In the genomic region with DNA sequence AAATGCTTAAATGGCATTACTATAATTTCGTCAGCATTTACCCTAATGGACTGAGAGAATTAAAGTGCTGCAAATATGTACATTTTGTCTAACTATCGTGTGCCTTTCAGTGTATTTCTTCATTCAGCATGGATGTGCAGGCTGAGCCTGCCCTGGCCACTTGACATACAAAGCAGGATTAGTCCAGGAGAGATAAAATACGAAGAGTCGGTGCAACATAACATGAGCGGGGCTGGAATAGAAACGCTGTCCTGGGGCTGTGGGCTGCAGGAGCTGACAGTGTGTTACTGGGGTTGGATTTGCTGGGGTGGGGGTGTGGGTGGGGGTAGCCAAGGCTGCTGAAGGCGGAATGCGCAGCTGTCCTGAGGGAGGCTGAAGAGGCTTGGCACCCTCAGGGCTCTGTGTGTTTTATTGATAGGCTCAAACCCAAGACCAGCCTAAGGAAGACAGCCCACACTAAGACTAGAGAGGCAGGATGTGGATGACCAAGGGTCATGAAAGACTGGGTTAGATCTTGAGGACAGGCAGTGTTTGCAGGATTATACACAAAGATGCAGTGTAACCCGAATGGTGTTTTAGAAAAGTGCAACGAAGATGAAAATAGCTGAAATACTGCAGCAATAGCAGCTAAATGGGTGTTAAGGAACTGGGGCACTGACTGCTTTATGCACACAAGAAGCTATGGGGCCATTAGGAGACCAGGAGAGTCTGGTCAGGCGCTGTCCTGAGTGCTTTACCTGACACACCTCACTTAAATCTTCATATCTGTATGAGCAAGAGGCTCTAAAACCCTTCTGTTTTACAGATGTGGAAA, we compare ENCODE assay signal across 16 cellular contexts. TPM values are rescaled to one million over a fixed set of nuclear protein-coding genes. Genes with fewer than 3 reads are reported as not detected.
DNase-seq lines count a peak whose midpoint lies in the region; ATAC-seq and TF ChIP-seq lines count a peak whose summit lies in the region.
"Had no signal": no experiment of that assay in that cellular context is flagged by ENCODE, and none has a peak within 500 bp of the region (broad histone marks: within the 10 kb centered on the region; RNA-seq: fewer than 3 reads in every experiment).

No MANE protein-coding gene starts in this region.

- POLR2A ChIA-PET in IMR-90 (lab: Charles Lee; ENCODE audit: unreplicated experiment), result no interaction called here

- H2BK15ac ChIP-seq in IMR-90 (ENCODE audit: low read depth, low read length), result no peak overlapping the region

- no TSS peak for BruUV-seq in IMR-90 (replicated peaks; lab: Mats Ljungman, UMichigan)

- H4K5ac ChIP-seq in IMR-90 (ENCODE audit: low read depth, low read length), result no peak overlapping the region

- H3K9me3 ChIP-seq in IMR-90 (ENCODE audit: control insufficient read depth, insufficient read depth, low read length), result no peaks in the 10 kb centered on the region
- no peaks in the 10 kb centered on the region for H3K9me3 ChIP-seq in colonic mucosa
- no peaks in the 10 kb centered on the region for H3K9me3 ChIP-seq in gastroesophageal sphincter

- peaks cover 38 to 42% of the 10 kb centered on the region in 2 donors for H3K4me1 Mint-ChIP-seq in natural killer cell treated with Interleukin-12 subunit alpha and Interleukin-12 subunit beta and Interleukin-15 and Interleukin-18, amount 100 ng/mL, for 72 hours (ENCODE audit: low read depth in 2 of 2)
- peaks cover 7 to 19% of the 10 kb centered on the region in 2 donors for H3K4me1 Mint-ChIP-seq in natural killer cell
- H3K4me1 Mint-ChIP-seq in stimulated activated memory B cell treated with anti-CD40 and anti-IgM and Interleukin-4, amounts not matched to agents 10 μg/mL and 1 μg/mL and 100 μg/mL, for 72 hours, result peaks cover 36% of the 10 kb centered on the region

- TF ChIP-seq CTCF in natural killer cell (IDR thresholded peaks at IDR 0.05) (no peak), IMR-90 (conservative IDR thresholded peaks at IDR 0.05; ENCODE audit: low read depth, low read length) (no peak), colonic mucosa (IDR thresholded peaks at IDR 0.05) (no peak), gastroesophageal sphincter (IDR thresholded peaks at IDR 0.05) (no peak)

- in situ Hi-C loops in IMR-90 (cut with MboI; ENCODE audit: low sequenced_read_pairs), result no loop called here

- no peaks in the 10 kb centered on the region for H4K20me1 ChIP-seq in IMR-90 (ENCODE audit: insufficient read depth, low read length)

- no CpG with 5 or more reads among the region's 11 CpGs for WGBS in IMR-90 (ENCODE audit: extremely low coverage in 2 of 2, insufficient read length in 1 of 2), 2 experiments
- WGBS in gastroesophageal sphincter (ENCODE audit: low coverage in 1 of 2), 2 donors, result 84 to 85% methylated on average over 9 of the region's 11 CpGs

- peak overlapping the region; percentile 80 for H2AK5ac ChIP-seq in IMR-90 (ENCODE audit: low read depth, low read length)

- H3K27ac Mint-ChIP-seq in natural killer cell treated with Interleukin-12 subunit alpha and Interleukin-12 subunit beta and Interleukin-15 and Interleukin-18, amount 100 ng/mL, for 72 hours, result peak overlapping the region; percentile 90 to 98
- H3K27ac Mint-ChIP-seq in natural killer cell, result peak overlapping the region in 1 of 2 donors; percentile 31
- peak overlapping the region; percentile 42 for H3K27ac Mint-ChIP-seq in stimulated activated memory B cell treated with anti-CD40 and anti-IgM and Interleukin-4, amounts not matched to agents 10 μg/mL and 1 μg/mL and 100 μg/mL, for 72 hours
- H3K27ac Mint-ChIP-seq: B cell; CD4-positive, alpha-beta T cell had no signal

- H3K36me3 ChIP-seq in IMR-90 (ENCODE audit: control insufficient read depth, insufficient read depth, low read length), result no peaks in the 10 kb centered on the region
- no peaks in the 10 kb centered on the region for H3K36me3 ChIP-seq in colonic mucosa
- no peaks in the 10 kb centered on the region for H3K36me3 ChIP-seq in gastroesophageal sphincter

- ATAC-seq in natural killer cell treated with Interleukin-12 subunit alpha and Interleukin-12 subunit beta and Interleukin-15 and Interleukin-18, amount 100 ng/mL, for 72 hours, result no peak
- ATAC-seq in natural killer cell (no peak), IMR-90 (ENCODE audit: low read depth) (no peak), GM19455 (IDR thresholded peaks at IDR 0.05; ENCODE audit: unreplicated experiment) (no peak), gastroesophageal sphincter (no peak), GM21723 (IDR thresholded peaks at IDR 0.05; ENCODE audit: unreplicated experiment) (no peak)
- no peak for ATAC-seq in stimulated activated memory B cell treated with anti-CD40 and anti-IgM and Interleukin-4, amounts not matched to agents 10 μg/mL and 1 μg/mL and 100 μg/mL, for 72 hours

- no peak overlapping the region; the same call in 1 of the 2 replicates for H4K91ac ChIP-seq in IMR-90 (ENCODE audit: insufficient read depth, low read depth, low read length)

- H3K27me3 ChIP-seq in IMR-90 (ENCODE audit: control insufficient read depth, insufficient read depth, low read length), result no peaks in the 10 kb centered on the region
- no peaks in the 10 kb centered on the region for H3K27me3 ChIP-seq in colonic mucosa
- H3K27me3 ChIP-seq in gastroesophageal sphincter, result no peaks in the 10 kb centered on the region

- peak overlapping the region; percentile 45; the same call in 1 of the 2 replicates for H3K23ac ChIP-seq in IMR-90 (ENCODE audit: low read depth, low read length)

- peaks cover 4% of the 10 kb centered on the region for H3K9me3 Mint-ChIP-seq in natural killer cell treated with Interleukin-12 subunit alpha and Interleukin-12 subunit beta and Interleukin-15 and Interleukin-18, amount 100 ng/mL, for 72 hours
- no peaks in the 10 kb centered on the region for H3K9me3 Mint-ChIP-seq in natural killer cell
- peaks cover 4% of the 10 kb centered on the region for H3K9me3 Mint-ChIP-seq in stimulated activated memory B cell treated with anti-CD40 and anti-IgM and Interleukin-4, amounts not matched to agents 10 μg/mL and 1 μg/mL and 100 μg/mL, for 72 hours
- H3K9me3 Mint-ChIP-seq: CD4-positive, alpha-beta T cell had no signal

- no peak overlapping the region for H3K56ac ChIP-seq in IMR-90 (ENCODE audit: extremely low read depth, insufficient read depth, low read length)

- no peak overlapping the region for H3K18ac ChIP-seq in IMR-90 (ENCODE audit: low read depth, low read length)

- no peaks in the 10 kb centered on the region for H3K79me1 ChIP-seq in IMR-90 (ENCODE audit: low read depth in 1 of 2, low read length in 2 of 2)

- H3K4me1 ChIP-seq in IMR-90 (ENCODE audit: control insufficient read depth, insufficient read depth, low read length) (peaks cover 7% of the 10 kb centered on the region), colonic mucosa (no peaks in the 10 kb centered on the region), gastroesophageal sphincter (no peaks in the 10 kb centered on the region)

- no peaks in the 10 kb centered on the region for H3K36me3 Mint-ChIP-seq in natural killer cell treated with Interleukin-12 subunit alpha and Interleukin-12 subunit beta and Interleukin-15 and Interleukin-18, amount 100 ng/mL, for 72 hours
- H3K36me3 Mint-ChIP-seq in natural killer cell, result no peaks in the 10 kb centered on the region
- no peaks in the 10 kb centered on the region for H3K36me3 Mint-ChIP-seq in stimulated activated memory B cell treated with anti-CD40 and anti-IgM and Interleukin-4, amounts not matched to agents 10 μg/mL and 1 μg/mL and 100 μg/mL, for 72 hours

- no peak overlapping the region for H2BK20ac ChIP-seq in IMR-90 (ENCODE audit: low read depth, low read length)

- 0 out of 2 replicates have a peak overlapping the region, but pooled peaks have one; percentile 18 for H2BK120ac ChIP-seq in IMR-90 (ENCODE audit: low read depth, low read length)

- no peaks in the 10 kb centered on the region for H3K27me3 Mint-ChIP-seq in natural killer cell treated with Interleukin-12 subunit alpha and Interleukin-12 subunit beta and Interleukin-15 and Interleukin-18, amount 100 ng/mL, for 72 hours
- no peaks in the 10 kb centered on the region for H3K27me3 Mint-ChIP-seq in natural killer cell (ENCODE audit: low read depth in 2 of 2)
- H3K27me3 Mint-ChIP-seq in stimulated activated memory B cell treated with anti-CD40 and anti-IgM and Interleukin-4, amounts not matched to agents 10 μg/mL and 1 μg/mL and 100 μg/mL, for 72 hours, result no peaks in the 10 kb centered on the region
- H3K27me3 Mint-ChIP-seq: B cell; CD4-positive, alpha-beta T cell had no signal

- TF ChIP-seq EP300 in gastroesophageal sphincter (IDR thresholded peaks at IDR 0.05), result no peak

- CTCF ChIA-PET in IMR-90 (lab: Yijun Ruan, JAX), result no interaction called here

- H3K4ac ChIP-seq in IMR-90 (ENCODE audit: low read depth, low read length), result no peak overlapping the region

- H2AFZ ChIP-seq in IMR-90 (replicated peaks; ENCODE audit: low read length, poor library complexity), result no peak overlapping the region
- H2AFZ ChIP-seq: PC-9 had no signal

- H3K9ac ChIP-seq in IMR-90 (ENCODE audit: low read depth, low read length), result no peak overlapping the region
- H3K9ac ChIP-seq in colonic mucosa (ENCODE audit: low read depth in 2 of 2, low read length in 2 of 2), result no peak overlapping the region
- H3K9ac ChIP-seq: KMS-11 had no signal

- no peak overlapping the region for H3K4me2 ChIP-seq in IMR-90 (ENCODE audit: low read depth, low read length)
- H3K4me2 ChIP-seq: KMS-11, PC-9 had no signal

- intact Hi-C loops in natural killer cell (cut with micrococcal nuclease) (no loop called here), IMR-90 (cut with micrococcal nuclease) (no loop called here), colonic mucosa (cut with DNase I) (no loop called here)

- H2AK9ac ChIP-seq in IMR-90 (replicated peaks; ENCODE audit: low read depth, low read length, poor library complexity), result peak overlapping the region; percentile 48

- peak overlapping the region; percentile 84 for H3K4me3 Mint-ChIP-seq in natural killer cell treated with Interleukin-12 subunit alpha and Interleukin-12 subunit beta and Interleukin-15 and Interleukin-18, amount 100 ng/mL, for 72 hours
- H3K4me3 Mint-ChIP-seq in natural killer cell, result no peak overlapping the region
- H3K4me3 Mint-ChIP-seq in stimulated activated memory B cell treated with anti-CD40 and anti-IgM and Interleukin-4, amounts not matched to agents 10 μg/mL and 1 μg/mL and 100 μg/mL, for 72 hours, result no peak overlapping the region
- H3K4me3 Mint-ChIP-seq: B cell; CD4-positive, alpha-beta T cell had no signal

- H3K27ac ChIP-seq in IMR-90 (ENCODE audit: insufficient read depth, low read length), result no peak overlapping the region
- H3K27ac ChIP-seq in colonic mucosa, result peak overlapping the region; percentile 14
- no peak overlapping the region for H3K27ac ChIP-seq in gastroesophageal sphincter
- H3K27ac ChIP-seq: KMS-11, PC-9 had no signal

- dilution Hi-C loops in IMR-90 (cut with HindIII; ENCODE audit: low sequenced_read_pairs, unreplicated experiment), result no loop called here

- DNase-seq in natural killer cell treated with Interleukin-12 subunit alpha and Interleukin-12 subunit beta and Interleukin-15 and Interleukin-18, amount 100 ng/mL, for 72 hours (ENCODE audit: low spot score), result no peak
- DNase-seq in natural killer cell (no peak), IMR-90 (no peak), colonic mucosa (no peak)
- DNase-seq: Calu3; CD4-positive, alpha-beta T cell; DMS79 treated with DMSO at 0.1 percent for 48 hours; NCI-H2081 treated with DMSO at 0.1 percent for 48 hours; NCI-H82; PC-9 had no signal

- no peak overlapping the region for H3K4me3 ChIP-seq in IMR-90 (ENCODE audit: insufficient read depth, low read depth, low read length)
- H3K4me3 ChIP-seq in colonic mucosa, result no peak overlapping the region
- no peak overlapping the region for H3K4me3 ChIP-seq in gastroesophageal sphincter
- H3K4me3 ChIP-seq: PC-9 had no signal

- no peak for TF ChIP-seq POLR2A in IMR-90 (IDR thresholded peaks at IDR 0.05; ENCODE audit: low read depth, low read length)
- no peak for TF ChIP-seq POLR2A in gastroesophageal sphincter (IDR thresholded peaks at IDR 0.05)

- no peaks in the 10 kb centered on the region for H3K9me1 ChIP-seq in IMR-90 (ENCODE audit: insufficient read depth, low read length)

- no peak for TF ChIP-seq RAD21 in IMR-90 (IDR thresholded peaks at IDR 0.05; ENCODE audit: low read length)

- no peak overlapping the region for H4K8ac ChIP-seq in IMR-90 (ENCODE audit: low read depth in 2 of 2, low read length in 2 of 2)

- H2BK5ac ChIP-seq in IMR-90 (ENCODE audit: low read depth, low read length, poor library complexity, severe bottlenecking), result no peak overlapping the region

- H3K14ac ChIP-seq in IMR-90 (replicated peaks; ENCODE audit: low read depth, low read length), result peak overlapping the region; percentile 52; the same call in 1 of the 2 replicates

RNA-seq across cellular contexts. Expression of a gene that starts 53.1 kb away (rescaled TPM):
- total RNA-seq in natural killer cell treated with Interleukin-12 subunit alpha and Interleukin-12 subunit beta and Interleukin-15 and Interleukin-18, amount 100 ng/mL, for 72 hours, result 100 to 1,000 TPM; 225 to 236 TPM
- total RNA-seq in natural killer cell (1,000 to 10,000 TPM; 1,044 to 1,768 (median 1,056) TPM), IMR-90 (2012; rRNA removed) (69.0 and 98.6 TPM in 2 replicates), colonic mucosa (100 to 1,000 TPM; 106 to 299 TPM), gastroesophageal sphincter (100 to 1,000 TPM in 2 of 4 donors, 10 to 100 TPM in 2; 90.3 to 113 (median 105) TPM)
- 123 and 175 TPM in 2 replicates for polyA plus RNA-seq in IMR-90 (2012; rRNA removed)
- polyA plus RNA-seq in IMR-90 (2012; cell fraction: cytosol; rRNA removed), result 70.4 and 114 TPM in 2 replicates
- 720 and 827 TPM in 2 replicates for polyA plus RNA-seq in IMR-90 (2012; cell fraction: nucleus; rRNA removed; ENCODE audit: low replicate concordance)
